11 cellular contexts compared by ENCODE assay signal in the genomic region with DNA sequence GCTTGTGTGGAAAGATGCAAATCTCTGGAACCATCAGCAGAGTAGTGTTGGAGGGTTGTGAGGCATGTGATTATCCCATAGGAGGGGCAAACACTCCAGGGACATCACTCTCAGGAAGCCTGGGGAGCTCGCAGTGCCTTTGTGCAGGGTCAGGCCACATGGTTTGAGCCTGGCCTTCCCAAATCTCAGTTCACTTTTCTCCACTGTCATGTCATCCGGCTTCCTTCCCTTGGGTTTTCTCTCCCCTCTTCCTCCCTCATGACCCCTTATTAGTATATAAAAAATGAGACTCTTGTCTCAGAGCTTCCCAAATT. TPM values are rescaled to one million over a fixed set of nuclear protein-coding genes. Genes with fewer than 3 reads are reported as not detected.
DNase-seq lines count a peak whose midpoint lies in the region; ATAC-seq and TF ChIP-seq lines count a peak whose summit lies in the region.
"Had no signal": no experiment of that assay in that cellular context is flagged by ENCODE, and none has a peak within 500 bp of the region (broad histone marks: within the 10 kb centered on the region; RNA-seq: fewer than 3 reads in every experiment).

No MANE protein-coding gene starts in this region.

- CTCF ChIA-PET in mammary epithelial cell (lab: Charles Lee; ENCODE audit: low non-redundant PET), result no interaction called here

- no peak overlapping the region for H3K9ac ChIP-seq in mammary epithelial cell (ENCODE audit: insufficient read depth, low read length)

- no peaks in the 10 kb centered on the region for H3K9me3 ChIP-seq in mammary epithelial cell (replicated peaks; ENCODE audit: insufficient read depth, low read length)
- no peaks in the 10 kb centered on the region for H3K9me3 ChIP-seq in aorta (ENCODE audit: control insufficient read depth, low read length)

- H3K4me3 ChIP-seq in mammary epithelial cell (replicated peaks in 1 of 3; ENCODE audit: insufficient read depth in 1 of 3, low read depth in 2 of 3, low read length in 3 of 3) (no peak overlapping the region), aorta (ENCODE audit: low read length in 2 of 2) (no peak overlapping the region)

- H3K9me3 Mint-ChIP-seq in stimulated activated naive CD8-positive, alpha-beta T cell treated with anti-CD3 and anti-CD28 coated beads, Interleukin-15, Interleukin-2, amounts not matched to agents 100 ng/mL and 50 ng/mL, for 24 hours, result no peaks in the 10 kb centered on the region
- H3K9me3 Mint-ChIP-seq in naive thymus-derived CD8-positive, alpha-beta T cell, result peaks cover 0 to 10% (median 5%) of the 10 kb centered on the region in 9 donors

- peak overlapping the region; percentile 60 for H3K4me3 Mint-ChIP-seq in stimulated activated naive CD8-positive, alpha-beta T cell treated with anti-CD3 and anti-CD28 coated beads, Interleukin-15, Interleukin-2, amounts not matched to agents 100 ng/mL and 50 ng/mL, for 24 hours
- H3K4me3 Mint-ChIP-seq in naive thymus-derived CD8-positive, alpha-beta T cell, result peak overlapping the region in 8 of 10 donors; percentile 42 to 93 (median 78)

- no peak for ATAC-seq in stimulated activated naive CD8-positive, alpha-beta T cell treated with anti-CD3 and anti-CD28 coated beads, Interleukin-15, Interleukin-2, amounts not matched to agents 100 U/mL and 50 U/mL, for 24 hours
- ATAC-seq in naive thymus-derived CD8-positive, alpha-beta T cell, result no peak
- no peak for ATAC-seq in aorta (ENCODE audit: low FRiP score)
- ATAC-seq: Panc1 had no signal

- no peaks in the 10 kb centered on the region for H4K20me1 ChIP-seq in mammary epithelial cell (ENCODE audit: insufficient read depth, low read length)

- H2AFZ ChIP-seq in mammary epithelial cell (ENCODE audit: low read depth, low read length), result no peak overlapping the region

- H3K36me3 ChIP-seq in mammary epithelial cell (ENCODE audit: insufficient read depth, low read length) (no peaks in the 10 kb centered on the region), aorta (ENCODE audit: control insufficient read depth in 1 of 2, insufficient read depth in 2 of 2, low read length in 1 of 2) (no peaks in the 10 kb centered on the region)

- no peaks in the 10 kb centered on the region for H3K27me3 Mint-ChIP-seq in stimulated activated naive CD8-positive, alpha-beta T cell treated with anti-CD3 and anti-CD28 coated beads, Interleukin-15, Interleukin-2, amounts not matched to agents 100 ng/mL and 50 ng/mL, for 24 hours
- H3K27me3 Mint-ChIP-seq in naive thymus-derived CD8-positive, alpha-beta T cell, result no peaks in the 10 kb centered on the region

- 86% methylated on average over 1 of the region's 2 CpGs for WGBS in mammary epithelial cell (ENCODE audit: low coverage, missing lambda C conversion rate)
- WGBS in aorta, 2 donors, result 94 to 95% methylated on average over 2 of the region's 2 CpGs

- no peak for TF ChIP-seq CTCF in mammary epithelial cell (conservative IDR thresholded peaks at IDR 0.05 in 1 of 2, IDR thresholded peaks at IDR 0.05 in 1 of 2; ENCODE audit: extremely low read depth in 1 of 2, insufficient read depth in 1 of 2, low read depth in 1 of 2, low read length in 2 of 2)

- H3K4me2 ChIP-seq in mammary epithelial cell (ENCODE audit: insufficient read depth, low read depth, low read length), result no peak overlapping the region

- POLR2A ChIA-PET in naive thymus-derived CD8-positive, alpha-beta T cell (lab: Charles Lee), result interaction anchor here (20.4 to 37.5 kb wide), 3 partner anchors 13 to 31 kb away, joined by 382 to 914 read pairs (median 643); a partner anchor contains a TSS

- H3K27ac ChIP-seq in mammary epithelial cell (ENCODE audit: insufficient read depth, low read depth, low read length) (peak overlapping the region; percentile 92), aorta (ENCODE audit: low read depth in 1 of 2, low read length in 2 of 2) (no peak overlapping the region)

- peak overlapping the region; percentile 98 for H3K27ac Mint-ChIP-seq in stimulated activated naive CD8-positive, alpha-beta T cell treated with anti-CD3 and anti-CD28 coated beads, Interleukin-15, Interleukin-2, amounts not matched to agents 100 ng/mL and 50 ng/mL, for 24 hours
- peak overlapping the region; percentile 76 to 99 (median 92) for H3K27ac Mint-ChIP-seq in naive thymus-derived CD8-positive, alpha-beta T cell

- H3K4me1 Mint-ChIP-seq in stimulated activated naive CD8-positive, alpha-beta T cell treated with anti-CD3 and anti-CD28 coated beads, Interleukin-15, Interleukin-2, amounts not matched to agents 100 ng/mL and 50 ng/mL, for 24 hours (ENCODE audit: low read depth), result peaks cover 89% of the 10 kb centered on the region
- H3K4me1 Mint-ChIP-seq in naive thymus-derived CD8-positive, alpha-beta T cell, result peaks cover 46 to 90% (median 85%) of the 10 kb centered on the region in 4 donors

- no TSS peak for BruUV-seq in mammary epithelial cell (replicated peaks; lab: Mats Ljungman, UMichigan)

- no peak for DNase-seq in stimulated activated naive CD8-positive, alpha-beta T cell treated with anti-CD3 and anti-CD28 coated beads, Interleukin-15, Interleukin-2, amounts not matched to agents 100 U/mL and 50 U/mL, for 24 hours
- DNase-seq in mammary epithelial cell, result no peak
- no peak for DNase-seq in naive thymus-derived CD8-positive, alpha-beta T cell
- DNase-seq in NCI-H2196 treated with DMSO at 0.1 percent for 48 hours (lab: John Stamatoyannopoulos, UW; ENCODE audit: unreplicated experiment), result no peak
- no peak for DNase-seq in superior temporal gyrus (ENCODE audit: extremely low spot score)
- no peak for DNase-seq in aorta
- no peak for DNase-seq in NK-92 treated with Interleukin-12 subunit alpha and Interleukin-12 subunit beta, amount 100 ng/mL, for 24 hours (lab: John Stamatoyannopoulos, UW)
- DNase-seq: C1 segment of cervical spinal cord, NCI-H1105 treated with DMSO at 0.1 percent for 48 hours had no signal

- H3K36me3 Mint-ChIP-seq in stimulated activated naive CD8-positive, alpha-beta T cell treated with anti-CD3 and anti-CD28 coated beads, Interleukin-15, Interleukin-2, amounts not matched to agents 100 ng/mL and 50 ng/mL, for 24 hours (ENCODE audit: low read depth), result peaks cover 30% of the 10 kb centered on the region
- peaks cover 16 to 64% (median 25%) of the 10 kb centered on the region in 3 donors for H3K36me3 Mint-ChIP-seq in naive thymus-derived CD8-positive, alpha-beta T cell

- intact Hi-C loops in mammary epithelial cell (cut with micrococcal nuclease) (no loop called here), aorta (cut with DNase I) (no loop called here)

- no peaks in the 10 kb centered on the region for H3K27me3 ChIP-seq in mammary epithelial cell (ENCODE audit: insufficient read depth, low read length)
- H3K27me3 ChIP-seq in aorta (ENCODE audit: control insufficient read depth in 1 of 2, insufficient read depth in 2 of 2, low read length in 1 of 2), result no peaks in the 10 kb centered on the region

- in situ Hi-C loops in mammary epithelial cell (cut with MboI; ENCODE audit: low sequenced_read_pairs in 2 of 2), result no loop called here

- peaks cover 64% of the 10 kb centered on the region for H3K4me1 ChIP-seq in mammary epithelial cell (ENCODE audit: insufficient read depth, low read length)
- no peaks in the 10 kb centered on the region for H3K4me1 ChIP-seq in aorta (ENCODE audit: control insufficient read depth in 1 of 2, insufficient read depth in 2 of 2, low read length in 2 of 2)

- peaks cover 64% of the 10 kb centered on the region for H3K79me2 ChIP-seq in mammary epithelial cell (ENCODE audit: insufficient read depth, low read length)

- dilution Hi-C loops in mammary epithelial cell (cut with HindIII; ENCODE audit: low sequenced_read_pairs), result no loop called here

RNA-seq across cellular contexts. Expression of a gene that starts 20.4 kb away (rescaled TPM):
- total RNA-seq in mammary epithelial cell (100 to 1,000 TPM in 1 of 2 donors, 10 to 100 TPM in 1; 47.8 to 102 TPM), aorta (10 to 100 TPM; 59.5 to 61.5 TPM)
- polyA plus RNA-seq in mammary epithelial cell (97.2 TPM), aorta (10 to 100 TPM; 12.3 to 13.8 TPM)
- polyA minus RNA-seq in mammary epithelial cell, result 85.5 TPM
- 100 to 1,000 TPM; 163 to 165 TPM for total RNA-seq in naive thymus-derived CD8-positive, alpha-beta T cell
- 100 to 1,000 TPM; 152 to 293 (median 155) TPM for polyA plus RNA-seq in naive thymus-derived CD8-positive, alpha-beta T cell
